ENCODE assay signal across 1 cellular context in genomic region chr20:35648836-35649235, GRCh38.
TF ChIP-seq lines count a peak whose summit lies in the region.

No MANE protein-coding gene starts in this region.

TF ChIP-seq in K562, 482 proteins besides CTCF, POLR2A, EP300 and RAD21:
- no peak for TF ChIP-seq TEAD1 (CRISPR knock-in tag; IDR thresholded peaks at IDR 0.05)
- TF ChIP-seq ELF2 (CRISPR knock-in tag; IDR thresholded peaks at IDR 0.05) = no peak
- TF ChIP-seq ZNF79 (CRISPR knock-in tag; IDR thresholded peaks at IDR 0.05; ENCODE audit: low read depth) = no peak
- TF ChIP-seq NFIC (IDR thresholded peaks at IDR 0.05) = peak; percentile 32; the same call in 1 of the 2 replicates
